18 cellular contexts compared by ENCODE assay signal in genomic region chr12:77352941-77353340, GRCh38.
DNase-seq lines count a peak whose midpoint lies in the region; ATAC-seq and TF ChIP-seq lines count a peak whose summit lies in the region.
"Had no signal": no experiment of that assay in that cellular context is flagged by ENCODE, and none has a peak within 500 bp of the region (broad histone marks: within the 10 kb centered on the region; RNA-seq: fewer than 3 reads in every experiment).

No MANE protein-coding gene starts in this region.

- H3K4me3 ChIP-seq in adipocyte (ENCODE audit: low read length) = peak overlapping the region; percentile 24
- H3K4me3 ChIP-seq in choroid plexus epithelial cell (ENCODE audit: low read depth, low read length) = no peak overlapping the region
- no peak overlapping the region for H3K4me3 ChIP-seq in fibroblast of villous mesenchyme (ENCODE audit: low read depth, low read length)
- H3K4me3 ChIP-seq: BLaER1 treated with 17β-estradiol and CSF1 and Interleukin-3, amounts not matched to agents 10 nM and 100 nM; SJSA1 had no signal

- H3K9ac ChIP-seq in adipocyte (ENCODE audit: low read length) = no peak overlapping the region
- H3K9ac ChIP-seq: BLaER1 treated with 17β-estradiol and CSF1 and Interleukin-3, amounts not matched to agents 10 nM and 100 nM had no signal

- no peaks in the 10 kb centered on the region for H3K36me3 ChIP-seq in adipocyte (ENCODE audit: control insufficient read depth, insufficient read depth, low read length, severe bottlenecking)
- H3K36me3 ChIP-seq: BLaER1 treated with 17β-estradiol and CSF1 and Interleukin-3, amounts not matched to agents 10 nM and 100 nM; SJSA1 had no signal

- H3K27me3 ChIP-seq in adipocyte (replicated peaks; ENCODE audit: control insufficient read depth, insufficient read depth, low read length) = no peaks in the 10 kb centered on the region
- H3K27me3 ChIP-seq: BLaER1 treated with 17β-estradiol and CSF1 and Interleukin-3, amounts not matched to agents 10 nM and 100 nM had no signal

- TF ChIP-seq CTCF in choroid plexus epithelial cell (conservative IDR thresholded peaks at IDR 0.05; ENCODE audit: low read depth, low read length) (no peak), fibroblast of villous mesenchyme (IDR thresholded peaks at IDR 0.05; ENCODE audit: insufficient read depth, low read depth, low read length) (no peak), GM20000 (IDR thresholded peaks at IDR 0.05; ENCODE audit: extremely low read depth, missing control alignments) (no peak)

- peak; percentile 9 for DNase-seq in adipocyte (ENCODE audit: low read depth)
- DNase-seq in choroid plexus epithelial cell (ENCODE audit: low read depth) = peak; percentile 36
- DNase-seq in fibroblast of villous mesenchyme (ENCODE audit: low read depth) = peak; percentile 1
- DNase-seq in GM20000 (ENCODE audit: low spot score) = no peak
- DNase-seq: CD8-positive, alpha-beta T cell; DND-41; Kasumi-1; NCI-H1694; NCI-H2081; NCI-H2171; NCI-H526; OCI-M1 had no signal

- ATAC-seq in HG02970 (IDR thresholded peaks at IDR 0.05; ENCODE audit: low FRiP score, unreplicated experiment) (no peak), GM21717 (IDR thresholded peaks at IDR 0.05; ENCODE audit: unreplicated experiment) (no peak), HG02642 (IDR thresholded peaks at IDR 0.05; ENCODE audit: poor library complexity, unreplicated experiment) (no peak)
- ATAC-seq: CD8-positive, alpha-beta T cell; Right ventricle myocardium inferior had no signal

- H3K9me3 ChIP-seq in adipocyte (ENCODE audit: control insufficient read depth, low read length) = no peaks in the 10 kb centered on the region
- H3K9me3 ChIP-seq: BLaER1 treated with 17β-estradiol and CSF1 and Interleukin-3, amounts not matched to agents 10 nM and 100 nM; SJSA1 had no signal

- H3K4me1 ChIP-seq in adipocyte (ENCODE audit: control insufficient read depth, insufficient read depth, low read length) = peaks cover 41% of the 10 kb centered on the region
- H3K4me1 ChIP-seq: BLaER1 treated with 17β-estradiol and CSF1 and Interleukin-3, amounts not matched to agents 10 nM and 100 nM; SJSA1 had no signal
